In the genomic region with DNA sequence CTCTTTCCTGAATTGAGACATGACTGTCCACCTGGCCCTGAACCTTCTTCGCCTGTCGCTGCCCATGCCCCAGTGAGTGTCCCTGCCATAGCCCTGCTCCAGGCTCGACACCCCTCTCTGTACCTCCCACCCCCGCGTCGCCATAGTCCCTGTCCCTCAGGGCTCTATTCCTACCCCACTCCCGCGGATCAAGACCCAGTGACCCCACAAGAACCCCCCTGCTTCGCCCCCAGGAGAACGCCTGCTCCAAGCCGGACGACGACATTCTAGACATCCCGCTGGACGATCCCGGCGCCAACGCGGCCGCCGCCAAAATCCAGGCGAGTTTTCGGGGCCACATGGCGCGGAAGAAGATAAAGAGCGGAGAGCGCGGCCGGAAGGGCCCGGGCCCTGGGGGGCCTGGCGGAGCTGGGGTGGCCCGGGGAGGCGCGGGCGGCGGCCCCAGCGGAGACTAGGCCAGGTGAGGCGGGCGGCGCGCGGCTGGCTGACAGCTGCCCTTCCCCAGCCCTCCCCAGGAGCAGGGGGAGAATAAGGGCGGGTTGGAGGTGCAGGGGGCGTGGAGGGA, we compare ENCODE assay signal across 13 cellular contexts. TPM values are rescaled to one million over a fixed set of nuclear protein-coding genes. Genes with fewer than 3 reads are reported as not detected.
DNase-seq lines count a peak whose midpoint lies in the region; ATAC-seq, FAIRE-seq and TF ChIP-seq lines count a peak whose summit lies in the region.
"Had no signal": no experiment of that assay in that cellular context is flagged by ENCODE, and none has a peak within 500 bp of the region (broad histone marks: within the 10 kb centered on the region; RNA-seq: fewer than 3 reads in every experiment).

No MANE protein-coding gene starts in this region.

- intact Hi-C loops in MCF 10A (cut with micrococcal nuclease), result loop anchor here (5.0 to 10.0 kb wide), 2 partner anchors 49 to 73 kb away; partner anchors contain the start of genes SIAE and SPA17
- intact Hi-C loops in mammary epithelial cell (cut with micrococcal nuclease), result loop anchor here (5.0 kb wide), 1 partner anchor 92 kb away; no protein-coding TSS in a partner anchor
- intact Hi-C loops in K562 (cut with micrococcal nuclease), result no loop called here
- intact Hi-C loops in lower lobe of right lung (cut with DNase I), result loop anchor here (10.0 kb wide), 1 partner anchor 71 kb away; the partner anchor contains the start of genes SIAE and SPA17
- intact Hi-C loops in vagina (cut with DNase I), result loop anchor here (5.0 kb wide), 1 partner anchor 73 kb away; the partner anchor contains the start of genes SIAE and SPA17

- peaks cover 15% of the 10 kb centered on the region for H3K4me1 ChIP-seq in mammary epithelial cell (ENCODE audit: insufficient read depth, low read length)
- peaks cover 13 to 14% of the 10 kb centered on the region in 2 experiments; a peak in 4 of 5 replicates for H3K4me1 ChIP-seq in K562 (replicated peaks in 1 of 2; ENCODE audit: control insufficient read depth in 2 of 2, insufficient read depth in 2 of 2, low read length in 2 of 2)
- H3K4me1 ChIP-seq in lower lobe of right lung, result peaks cover 56% of the 10 kb centered on the region
- peaks cover 29% of the 10 kb centered on the region for H3K4me1 ChIP-seq in vagina

- H3K4me2 ChIP-seq in mammary epithelial cell (ENCODE audit: insufficient read depth, low read depth, low read length), result no peak overlapping the region
- no peak overlapping the region for H3K4me2 ChIP-seq in K562 (ENCODE audit: insufficient read depth, low read length)

- in situ Hi-C loops in mammary epithelial cell (cut with MboI; ENCODE audit: low sequenced_read_pairs in 2 of 2) (no loop called here), K562 (cut with MboI) (no loop called here)

- no peaks in the 10 kb centered on the region for H3K27me3 Mint-ChIP-seq in MCF 10A (ENCODE audit: insufficient read depth, unreplicated experiment)

- H3K36me3 ChIP-seq in mammary epithelial cell (ENCODE audit: insufficient read depth, low read length) (no peaks in the 10 kb centered on the region), K562 (ENCODE audit: control insufficient read depth, insufficient read depth, low read length) (no peaks in the 10 kb centered on the region), lower lobe of right lung (no peaks in the 10 kb centered on the region), vagina (no peaks in the 10 kb centered on the region)
- H3K36me3 ChIP-seq: left lung had no signal

- no peak for TF ChIP-seq EP300 in K562 (IDR thresholded peaks at IDR 0.05; ENCODE audit: low read length)

- no peaks in the 10 kb centered on the region for H3K9me3 Mint-ChIP-seq in MCF 10A (ENCODE audit: unreplicated experiment)

- no peak for TF ChIP-seq RAD21 in K562 (CRISPR knock-in tag; conservative IDR thresholded peaks at IDR 0.05 in 1 of 2, IDR thresholded peaks at IDR 0.05 in 1 of 2)

- H3K9me3 ChIP-seq in mammary epithelial cell (replicated peaks; ENCODE audit: insufficient read depth, low read length) (no peaks in the 10 kb centered on the region), K562 (replicated peaks; ENCODE audit: control insufficient read depth, insufficient read depth, low read depth, low read length) (no peaks in the 10 kb centered on the region), lower lobe of right lung (no peaks in the 10 kb centered on the region), vagina (no peaks in the 10 kb centered on the region)
- H3K9me3 ChIP-seq: left lung, upper lobe of left lung had no signal

- H4K20me1 ChIP-seq in mammary epithelial cell (ENCODE audit: insufficient read depth, low read length), result no peaks in the 10 kb centered on the region
- H4K20me1 ChIP-seq in K562 (replicated peaks; ENCODE audit: control insufficient read depth, insufficient read depth, low read length), result 0 out of 2 replicates have a peak, but pooled peaks cover 9% of the 10 kb centered on the region

- H3K9ac ChIP-seq in mammary epithelial cell (ENCODE audit: insufficient read depth, low read length) (no peak overlapping the region), K562 (ENCODE audit: insufficient read depth in 1 of 2, low read depth in 2 of 2, low read length in 2 of 2) (no peak overlapping the region)

- no peak for FAIRE-seq in K562 (lab: Jason Lieb, UNC)
- FAIRE-seq: HTR-8/SVneo had no signal

- dilution Hi-C loops in mammary epithelial cell (cut with HindIII; ENCODE audit: low sequenced_read_pairs), result no loop called here

- TF ChIP-seq POLR2A in K562 (conservative IDR thresholded peaks at IDR 0.05), result no peak
- TF ChIP-seq POLR2A in vagina (IDR thresholded peaks at IDR 0.05), result no peak

- H3K4me1 Mint-ChIP-seq in MCF 10A (ENCODE audit: insufficient read depth, unreplicated experiment), result peaks cover 6% of the 10 kb centered on the region

- no peaks in the 10 kb centered on the region for H3K36me3 Mint-ChIP-seq in MCF 10A (ENCODE audit: insufficient read depth, unreplicated experiment)

- H2AFZ ChIP-seq in mammary epithelial cell (ENCODE audit: low read depth, low read length) (no peak overlapping the region), K562 (ENCODE audit: low read depth, low read length) (no peak overlapping the region)

- no peaks in the 10 kb centered on the region for H3K9me1 ChIP-seq in K562 (ENCODE audit: control insufficient read depth, insufficient read depth, low read length)

- no peaks in the 10 kb centered on the region for H3K27me3 ChIP-seq in mammary epithelial cell (ENCODE audit: insufficient read depth, low read length)
- peaks cover 15 to 40% of the 10 kb centered on the region in 2 experiments; a peak in 4 of 5 replicates for H3K27me3 ChIP-seq in K562 (ENCODE audit: control insufficient read depth in 2 of 2, insufficient read depth in 2 of 2, low read length in 2 of 2)
- no peaks in the 10 kb centered on the region for H3K27me3 ChIP-seq in lower lobe of right lung (ENCODE audit: low read depth)
- no peaks in the 10 kb centered on the region for H3K27me3 ChIP-seq in vagina
- H3K27me3 ChIP-seq: upper lobe of left lung had no signal

- POLR2A ChIA-PET in MCF 10A (lab: Yijun Ruan, JAX), result interaction anchor here (0.6 kb wide), 1 partner anchor 88 kb away, joined by 4 read pairs; no protein-coding TSS in a partner anchor
- POLR2A ChIA-PET in K562 (lab: Yijun Ruan, JAX), result no interaction called here

- H3K27ac ChIP-seq in mammary epithelial cell (ENCODE audit: insufficient read depth, low read depth, low read length) (no peak overlapping the region), K562 (ENCODE audit: extremely low read depth, low read depth, low read length) (no peak overlapping the region), lower lobe of right lung (no peak overlapping the region), vagina (no peak overlapping the region)

- peak overlapping the region; percentile 83 for H3K4me3 Mint-ChIP-seq in MCF 10A (ENCODE audit: unreplicated experiment)

- H3K4me3 ChIP-seq in mammary epithelial cell (replicated peaks in 1 of 3; ENCODE audit: insufficient read depth in 1 of 3, low read depth in 2 of 3, low read length in 3 of 3) (no peak overlapping the region), K562 (no peak overlapping the region), lower lobe of right lung (peak overlapping the region; percentile 58), vagina (peak overlapping the region; percentile 48 to 55)

- no TSS peak for BruUV-seq in MCF 10A (replicated peaks; lab: Mats Ljungman, UMichigan)
- no TSS peak for BruUV-seq in mammary epithelial cell (replicated peaks; lab: Mats Ljungman, UMichigan)
- no TSS peak for BruUV-seq in K562 (replicated peaks; lab: Mats Ljungman, UMichigan)

- 98% methylated on average over 11 of the region's 44 CpGs for WGBS in mammary epithelial cell (ENCODE audit: low coverage, missing lambda C conversion rate)
- WGBS in K562 (ENCODE audit: insufficient coverage, low coverage, missing lambda C conversion rate), result 56% methylated on average over 43 of the region's 44 CpGs

- CTCF ChIA-PET in MCF 10A (lab: Yijun Ruan, JAX), result interaction anchor here (1.1 to 6.6 kb wide), 7 partner anchors 17 to 83 kb away, joined by 3 to 72 read pairs (median 6); partner anchors contain the start of genes ESAM, SIAE and SPA17
- CTCF ChIA-PET in mammary epithelial cell (lab: Charles Lee; ENCODE audit: low non-redundant PET), result no interaction called here
- CTCF ChIA-PET in K562 (lab: Yijun Ruan, JAX; ENCODE audit: low intra/inter-chr PET ratio), result no interaction called here

- no peaks in the 10 kb centered on the region for H3K79me2 ChIP-seq in mammary epithelial cell (ENCODE audit: insufficient read depth, low read length)
- H3K79me2 ChIP-seq in K562 (ENCODE audit: control insufficient read depth, insufficient read depth, low read length), result no peaks in the 10 kb centered on the region

- no peak for TF ChIP-seq CTCF in MCF 10A (IDR thresholded peaks at IDR 0.05; ENCODE audit: unreplicated experiment)
- TF ChIP-seq CTCF in mammary epithelial cell (conservative IDR thresholded peaks at IDR 0.05 in 1 of 2, IDR thresholded peaks at IDR 0.05 in 1 of 2; ENCODE audit: extremely low read depth in 1 of 2, insufficient read depth in 1 of 2, low read depth in 1 of 2, low read length in 2 of 2), result no peak
- no peak for TF ChIP-seq CTCF in K562 (IDR thresholded peaks at IDR 0.05 in 2 of 3, conservative IDR thresholded peaks at IDR 0.05 in 1 of 3; ENCODE audit: insufficient read depth in 2 of 3, low read depth in 1 of 3, low read length in 3 of 3)
- TF ChIP-seq CTCF in lower lobe of right lung (IDR thresholded peaks at IDR 0.05), result no peak
- TF ChIP-seq CTCF in vagina (IDR thresholded peaks at IDR 0.05), result no peak

- no peak for ATAC-seq in K562
- ATAC-seq in lower lobe of right lung, result no peak

- no peak overlapping the region for H3K27ac Mint-ChIP-seq in MCF 10A (ENCODE audit: low read depth, unreplicated experiment)

- DNase-seq in MCF 10A (ENCODE audit: unreplicated experiment) (no peak), mammary epithelial cell (no peak), K562 (ENCODE audit: extremely low read depth in 1 of 4, low spot score in 3 of 4) (no peak), lower lobe of right lung (no peak), vagina (ENCODE audit: extremely low spot score in 2 of 2) (no peak), NCI-H526 (lab: John Stamatoyannopoulos, UW) (no peak), NCI-H774 (lab: John Stamatoyannopoulos, UW) (no peak), NCI-H2171 (lab: John Stamatoyannopoulos, UW) (no peak)
- DNase-seq: C1 segment of cervical spinal cord, cortex of kidney had no signal

RNA-seq across cellular contexts. Expression of gene NRGN, which starts 5.6 kb away (rescaled TPM):
- total RNA-seq in MCF 10A (2022) (1.4 TPM in 1 of 2 replicates, not detected in the other), mammary epithelial cell (1 to 10 TPM in 1 of 2 donors, not detected in 1; 3.8 TPM), K562 (2014; rRNA removed) (2.0 and 3.8 TPM in 2 replicates), K562 (2014; rRNA removed; fragmentation: Illumina TruSeq; extraction: Trizol) (0.29 and 0.61 TPM in 2 replicates), K562 (2015; rRNA removed; fragmentation: Illumina TruSeq; extraction: Trizol) (0.72 and 1.3 TPM in 2 replicates), K562 (2021) (6.8 and 7.8 TPM in 2 replicates), lower lobe of right lung (99.1 TPM), vagina (0.98 TPM)
- polyA plus RNA-seq in mammary epithelial cell (7.4 TPM), K562 (2011; rRNA removed) (3.4 and 4.1 TPM in 2 replicates), K562 (2014; fragmentation: Illumina TruSeq; extraction: Trizol) (3.5 and 4.5 TPM in 2 replicates), K562 (2014; fragmentation: Nextera tagmentation; extraction: Ambion mirVana) (not detected), K562 (2014; rRNA removed) (3.2 and 5.7 TPM in 2 replicates)
- polyA minus RNA-seq in mammary epithelial cell, result 5.4 TPM
- total RNA-seq in K562 (2011; cell fraction: chromatin; rRNA removed; ENCODE audit: low replicate concordance), result 2.1 and 5.7 TPM in 2 replicates
- 3.7 and 5.8 TPM in 2 replicates for total RNA-seq in K562 (2011; cell fraction: nucleolus; rRNA removed)
- 3.0 and 5.3 TPM in 2 replicates for total RNA-seq in K562 (2011; cell fraction: nucleoplasm; rRNA removed)
- polyA plus RNA-seq in K562 (2011; cell fraction: cytosol; rRNA removed), result 7.0 and 13.8 TPM in 2 replicates
- 13.0 and 27.2 TPM in 2 replicates for polyA plus RNA-seq in K562 (2011; cell fraction: nucleus; rRNA removed)
- polyA plus RNA-seq in K562 (2012), result 7.8 and 11.8 TPM in 2 replicates
- polyA minus RNA-seq in K562 (2011; rRNA and poly(A)+ RNA removed), result 0.33 and 1.2 TPM in 2 replicates
- 1.4 and 3.2 TPM in 2 replicates for polyA minus RNA-seq in K562 (2011; cell fraction: cytosol; rRNA and poly(A)+ RNA removed)
- polyA minus RNA-seq in K562 (2011; cell fraction: nucleus; rRNA and poly(A)+ RNA removed), result 2.0 and 5.9 TPM in 2 replicates

RNA-seq across cellular contexts. Expression of gene VSIG2, which starts 6.7 kb away (rescaled TPM):
- total RNA-seq in MCF 10A (2022) (not detected in 2 replicates), mammary epithelial cell (not detected), K562 (2014; rRNA removed) (not detected in 2 replicates), K562 (2014; rRNA removed; fragmentation: Illumina TruSeq; extraction: Trizol) (not detected in 2 replicates), K562 (2015; rRNA removed; fragmentation: Illumina TruSeq; extraction: Trizol) (not detected in 2 replicates), K562 (2021) (not detected in 2 replicates), lower lobe of right lung (30.5 TPM), vagina (0.74 TPM)
- polyA plus RNA-seq in mammary epithelial cell (not detected), K562 (2011; rRNA removed) (not detected in 2 replicates), K562 (2014; fragmentation: Illumina TruSeq; extraction: Trizol) (not detected in 2 replicates), K562 (2014; fragmentation: Nextera tagmentation; extraction: Ambion mirVana) (not detected), K562 (2014; rRNA removed) (not detected in 2 replicates)
- polyA minus RNA-seq in mammary epithelial cell, result not detected
- not detected in 2 replicates for total RNA-seq in K562 (2011; cell fraction: chromatin; rRNA removed; ENCODE audit: low replicate concordance)
- total RNA-seq in K562 (2011; cell fraction: nucleolus; rRNA removed), result not detected in 2 replicates
- total RNA-seq in K562 (2011; cell fraction: nucleoplasm; rRNA removed), result not detected in 2 replicates
- polyA plus RNA-seq in K562 (2011; cell fraction: cytosol; rRNA removed), result 0.06 TPM in 1 of 2 replicates, not detected in the other
- polyA plus RNA-seq in K562 (2011; cell fraction: nucleus; rRNA removed), result not detected in 2 replicates
- 0.11 and 0.17 TPM in 2 replicates for polyA plus RNA-seq in K562 (2012)
- not detected in 2 replicates for polyA minus RNA-seq in K562 (2011; rRNA and poly(A)+ RNA removed)
- not detected in 2 replicates for polyA minus RNA-seq in K562 (2011; cell fraction: cytosol; rRNA and poly(A)+ RNA removed)
- polyA minus RNA-seq in K562 (2011; cell fraction: nucleus; rRNA and poly(A)+ RNA removed), result not detected in 2 replicates

RNA-seq across cellular contexts. Expression of gene ESAM, which starts 16.7 kb away (rescaled TPM):
- total RNA-seq in MCF 10A (2022) (0.19 and 0.93 TPM in 2 replicates), mammary epithelial cell (under 1 TPM in 1 of 2 donors, not detected in 1; 0.17 TPM), K562 (2014; rRNA removed) (0.14 and 0.29 TPM in 2 replicates), K562 (2014; rRNA removed; fragmentation: Illumina TruSeq; extraction: Trizol) (0.18 and 0.22 TPM in 2 replicates), K562 (2015; rRNA removed; fragmentation: Illumina TruSeq; extraction: Trizol) (0.15 and 0.22 TPM in 2 replicates), K562 (2021) (0.36 and 0.91 TPM in 2 replicates), lower lobe of right lung (131 TPM), vagina (34.9 TPM)
- polyA plus RNA-seq in mammary epithelial cell (not detected), K562 (2011; rRNA removed) (0.47 and 1.1 TPM in 2 replicates), K562 (2014; fragmentation: Illumina TruSeq; extraction: Trizol) (0.65 and 0.90 TPM in 2 replicates), K562 (2014; fragmentation: Nextera tagmentation; extraction: Ambion mirVana) (under 1 TPM; 0.06 to 0.08 TPM), K562 (2014; rRNA removed) (0.22 and 1.5 TPM in 2 replicates)
- polyA minus RNA-seq in mammary epithelial cell, result not detected
- 0.74 and 2.0 TPM in 2 replicates for total RNA-seq in K562 (2011; cell fraction: chromatin; rRNA removed; ENCODE audit: low replicate concordance)
- total RNA-seq in K562 (2011; cell fraction: nucleolus; rRNA removed), result 1.6 and 1.8 TPM in 2 replicates
- total RNA-seq in K562 (2011; cell fraction: nucleoplasm; rRNA removed), result 1.2 and 2.9 TPM in 2 replicates
- 0.31 and 1.9 TPM in 2 replicates for polyA plus RNA-seq in K562 (2011; cell fraction: cytosol; rRNA removed)
- polyA plus RNA-seq in K562 (2011; cell fraction: nucleus; rRNA removed), result 1.1 and 4.0 TPM in 2 replicates
- 0.70 and 2.0 TPM in 2 replicates for polyA plus RNA-seq in K562 (2012)
- polyA minus RNA-seq in K562 (2011; rRNA and poly(A)+ RNA removed), result 0.24 and 0.60 TPM in 2 replicates
- 0.57 and 1.3 TPM in 2 replicates for polyA minus RNA-seq in K562 (2011; cell fraction: cytosol; rRNA and poly(A)+ RNA removed)
- 0.44 and 0.54 TPM in 2 replicates for polyA minus RNA-seq in K562 (2011; cell fraction: nucleus; rRNA and poly(A)+ RNA removed)

RNA-seq across cellular contexts. Expression of gene MSANTD2, which starts 54.9 kb away (rescaled TPM):
- total RNA-seq in MCF 10A (2022) (14.2 and 15.3 TPM in 2 replicates), mammary epithelial cell (1 to 10 TPM; 8.7 to 9.7 TPM), K562 (2014; rRNA removed) (5.7 and 6.5 TPM in 2 replicates), K562 (2014; rRNA removed; fragmentation: Illumina TruSeq; extraction: Trizol) (4.5 and 5.1 TPM in 2 replicates), K562 (2015; rRNA removed; fragmentation: Illumina TruSeq; extraction: Trizol) (7.9 and 8.4 TPM in 2 replicates), K562 (2021) (5.1 and 5.3 TPM in 2 replicates), lower lobe of right lung (15.4 TPM), vagina (9.8 TPM)
- polyA plus RNA-seq in mammary epithelial cell (1.9 TPM), K562 (2011; rRNA removed) (2.9 and 4.2 TPM in 2 replicates), K562 (2014; fragmentation: Illumina TruSeq; extraction: Trizol) (4.8 and 7.3 TPM in 2 replicates), K562 (2014; fragmentation: Nextera tagmentation; extraction: Ambion mirVana) (1 to 10 TPM; 1.3 to 1.6 TPM), K562 (2014; rRNA removed) (5.3 and 9.9 TPM in 2 replicates)
- polyA minus RNA-seq in mammary epithelial cell, result 4.3 TPM
- 3.6 and 10.0 TPM in 2 replicates for total RNA-seq in K562 (2011; cell fraction: chromatin; rRNA removed; ENCODE audit: low replicate concordance)
- 3.0 and 3.8 TPM in 2 replicates for total RNA-seq in K562 (2011; cell fraction: nucleolus; rRNA removed)
- 4.5 and 7.6 TPM in 2 replicates for total RNA-seq in K562 (2011; cell fraction: nucleoplasm; rRNA removed)
- 1.5 and 1.6 TPM in 2 replicates for polyA plus RNA-seq in K562 (2011; cell fraction: cytosol; rRNA removed)
- polyA plus RNA-seq in K562 (2011; cell fraction: nucleus; rRNA removed), result 6.3 and 11.1 TPM in 2 replicates
- polyA plus RNA-seq in K562 (2012), result 3.1 and 4.7 TPM in 2 replicates
- polyA minus RNA-seq in K562 (2011; rRNA and poly(A)+ RNA removed), result 1.2 and 1.9 TPM in 2 replicates
- polyA minus RNA-seq in K562 (2011; cell fraction: cytosol; rRNA and poly(A)+ RNA removed), result 0.38 and 1.0 TPM in 2 replicates
- polyA minus RNA-seq in K562 (2011; cell fraction: nucleus; rRNA and poly(A)+ RNA removed), result 3.8 and 5.9 TPM in 2 replicates

Comparison
In these comparisons a context has a peak if more than half of its experiments do, and no peak if none do; other contexts are left out.
1. H3K4me3 ChIP-seq: peak in lower lobe of right lung (single experiment) and vagina (2 of 2); none in mammary epithelial cell (0 of 3) and K562 (single experiment).
2. RNA of gene NRGN, which starts 5.6 kb away (total RNA-seq): 99.1 TPM in lower lobe of right lung (single experiment); 0.29 to 7.8 TPM in K562, 3.8 TPM in mammary epithelial cell, 1.4 TPM in MCF 10A and 0.98 TPM in vagina (single experiment); every median in the first group is over 10 times any median in the second.
3. RNA of gene VSIG2, which starts 6.7 kb away (total RNA-seq): 30.5 TPM in lower lobe of right lung (single experiment); 0.74 TPM in vagina (single experiment), not detected in MCF 10A, not detected in mammary epithelial cell and not detected in K562; every median in the first group is over 10 times any median in the second.